ENCODE assay signal across 12 cellular contexts in genomic region chr6:165664553-165665383, GRCh38. TPM values are rescaled to one million over a fixed set of nuclear protein-coding genes. Genes with fewer than 3 reads are reported as not detected.
DNase-seq lines count a peak whose midpoint lies in the region; ATAC-seq and TF ChIP-seq lines count a peak whose summit lies in the region.
"Had no signal": no experiment of that assay in that cellular context is flagged by ENCODE, and none has a peak within 500 bp of the region (broad histone marks: within the 10 kb centered on the region; RNA-seq: fewer than 3 reads in every experiment).

No MANE protein-coding gene starts in this region.

- DNase-seq in AG08396 (ENCODE audit: low spot score) (peak; percentile 19), LNCaP clone FGC (ENCODE audit: low read depth) (no peak), esophagus muscularis mucosa (ENCODE audit: extremely low spot score) (no peak), NCI-H2107 (lab: John Stamatoyannopoulos, UW) (no peak), SK-N-DZ (ENCODE audit: low spot score) (no peak)
- DNase-seq: CD4-positive, alpha-beta T cell; NCI-H2029; occipital lobe; OCI-M1 had no signal

- peaks cover 0 to 95% (median 49%) of the 10 kb centered on the region in 4 donors for H3K27me3 ChIP-seq in esophagus muscularis mucosa
- peaks cover 5% of the 10 kb centered on the region for H3K27me3 ChIP-seq in neuron (ENCODE audit: insufficient read depth, low read length)

- H3K36me3 ChIP-seq in esophagus muscularis mucosa (no peaks in the 10 kb centered on the region), neuron (ENCODE audit: insufficient read depth, low read length) (no peaks in the 10 kb centered on the region)

- H3K4me1 ChIP-seq in esophagus muscularis mucosa = peaks cover 17 to 50% (median 48%) of the 10 kb centered on the region in 4 donors
- peaks cover 28% of the 10 kb centered on the region for H3K4me1 ChIP-seq in neuron (ENCODE audit: insufficient read depth, low read length)

- no peak overlapping the region for H3K27ac ChIP-seq in esophagus muscularis mucosa (replicated peaks in 1 of 4)

- no peak for ATAC-seq in GM18867 (IDR thresholded peaks at IDR 0.05; ENCODE audit: unreplicated experiment)
- ATAC-seq in GM18517 (IDR thresholded peaks at IDR 0.05; ENCODE audit: unreplicated experiment) = no peak

- TF ChIP-seq EP300 in esophagus muscularis mucosa (IDR thresholded peaks at IDR 0.05) = no peak

- WGBS in esophagus muscularis mucosa = 14% methylated on average over 25 of the region's 25 CpGs

- H3K9me3 ChIP-seq in esophagus muscularis mucosa = no peaks in the 10 kb centered on the region
- no peaks in the 10 kb centered on the region for H3K9me3 ChIP-seq in neuron (ENCODE audit: low read length)

- no peak for TF ChIP-seq CTCF in LNCaP clone FGC (IDR thresholded peaks at IDR 0.05; ENCODE audit: control insufficient read depth, extremely low read depth, insufficient read depth)
- no peak for TF ChIP-seq CTCF in esophagus muscularis mucosa (IDR thresholded peaks at IDR 0.05)

- intact Hi-C loops in esophagus muscularis mucosa (cut with DNase I) = no loop called here

- TF ChIP-seq POLR2A in esophagus muscularis mucosa (IDR thresholded peaks at IDR 0.05; ENCODE audit: low read depth) = no peak

- H2AFZ ChIP-seq in neuron (ENCODE audit: low read depth, low read length) = peak overlapping the region; percentile 33

- H3K4me3 ChIP-seq in LNCaP clone FGC (ENCODE audit: low read depth, low read length) = peak overlapping the region; percentile 84
- peak overlapping the region; percentile 62 to 69 (median 67) for H3K4me3 ChIP-seq in esophagus muscularis mucosa
- H3K4me3 ChIP-seq in neuron (ENCODE audit: low read length) = peak overlapping the region; percentile 83

RNA-seq across cellular contexts. Expression of gene PDE10A, which starts 1.7 kb away (rescaled TPM):
- 1 to 10 TPM; 2.9 to 8.8 (median 3.9) TPM for total RNA-seq in esophagus muscularis mucosa
- polyA plus RNA-seq in SK-N-DZ (2014; cell fraction: cytosol; rRNA removed) = 8.2 and 10.4 TPM in 2 replicates
- 15.9 and 19.2 TPM in 2 replicates for polyA plus RNA-seq in SK-N-DZ (2014; cell fraction: nucleus; rRNA removed)
- total RNA-seq: CD4-positive, alpha-beta T cell had no signal
